9 cellular contexts compared by ENCODE assay signal in the genomic region with DNA sequence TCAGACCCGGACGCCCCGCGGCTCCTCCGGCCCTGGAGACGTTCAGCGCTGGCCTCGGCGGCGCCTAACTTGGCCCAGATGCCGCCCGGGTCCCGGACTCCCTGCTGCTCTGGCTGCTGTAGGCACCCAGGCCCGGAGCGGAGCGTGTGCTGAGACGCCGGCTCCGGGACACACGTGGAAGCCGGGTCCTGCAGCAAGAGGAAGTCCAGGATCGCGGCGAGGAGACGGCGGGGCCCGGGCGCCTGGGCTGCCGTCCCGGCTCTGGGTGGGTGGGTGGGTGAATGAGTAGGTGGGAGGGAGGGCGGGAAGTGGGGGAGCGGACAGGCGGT. TPM values are rescaled to one million over a fixed set of nuclear protein-coding genes. Genes with fewer than 3 reads are reported as not detected.
DNase-seq lines count a peak whose midpoint lies in the region; ATAC-seq and TF ChIP-seq lines count a peak whose summit lies in the region.
"Had no signal": no experiment of that assay in that cellular context is flagged by ENCODE, and none has a peak within 500 bp of the region (broad histone marks: within the 10 kb centered on the region; RNA-seq: fewer than 3 reads in every experiment).

No MANE protein-coding gene starts in this region.

- POLR2A ChIA-PET in naive thymus-derived CD4-positive, alpha-beta T cell (lab: Charles Lee), result no interaction called here

- DNase-seq in COLO668 (lab: John Stamatoyannopoulos, UW; ENCODE audit: unreplicated experiment) (peak; percentile 32), M059J (ENCODE audit: low read depth) (peak; percentile 55), endothelial cell (ENCODE audit: low spot score) (peak; percentile 19), middle frontal gyrus (ENCODE audit: extremely low spot score, low spot score) (no peak)
- DNase-seq in naive thymus-derived CD4-positive, alpha-beta T cell, result no peak

- peaks cover 49% of the 10 kb centered on the region for H3K27me3 Mint-ChIP-seq in endothelial cell (ENCODE audit: unreplicated experiment)
- H3K27me3 Mint-ChIP-seq in naive thymus-derived CD4-positive, alpha-beta T cell, result peaks cover 63 to 90% (median 79%) of the 10 kb centered on the region in 5 donors

- no peaks in the 10 kb centered on the region for H3K36me3 Mint-ChIP-seq in endothelial cell (ENCODE audit: low read depth, unreplicated experiment)
- H3K36me3 Mint-ChIP-seq in naive thymus-derived CD4-positive, alpha-beta T cell, result peaks cover 0 to 4% (median 0%) of the 10 kb centered on the region in 5 donors

- no peak overlapping the region for H3K27ac ChIP-seq in naive thymus-derived CD4-positive, alpha-beta T cell (ENCODE audit: low read depth, low read length)

- no peaks in the 10 kb centered on the region for H3K36me3 ChIP-seq in naive thymus-derived CD4-positive, alpha-beta T cell (ENCODE audit: control insufficient read depth in 2 of 3, insufficient read depth in 3 of 3, low read length in 3 of 3)

- peaks cover 30% of the 10 kb centered on the region for H3K4me1 Mint-ChIP-seq in endothelial cell (ENCODE audit: unreplicated experiment)
- H3K4me1 Mint-ChIP-seq in naive thymus-derived CD4-positive, alpha-beta T cell, result peaks cover 20 to 48% (median 44%) of the 10 kb centered on the region in 7 donors

- no peak for TF ChIP-seq CTCF in endothelial cell (IDR thresholded peaks at IDR 0.05; ENCODE audit: unreplicated experiment)

- no peak overlapping the region for H3K4me3 Mint-ChIP-seq in endothelial cell (ENCODE audit: unreplicated experiment)
- no peak overlapping the region for H3K4me3 Mint-ChIP-seq in naive thymus-derived CD4-positive, alpha-beta T cell

- H3K4me3 ChIP-seq in naive thymus-derived CD4-positive, alpha-beta T cell (ENCODE audit: low read length), result no peak overlapping the region

- H3K27ac Mint-ChIP-seq in endothelial cell (ENCODE audit: unreplicated experiment), result no peak overlapping the region
- no peak overlapping the region for H3K27ac Mint-ChIP-seq in naive thymus-derived CD4-positive, alpha-beta T cell

- no peaks in the 10 kb centered on the region for H3K9me3 ChIP-seq in naive thymus-derived CD4-positive, alpha-beta T cell (ENCODE audit: control insufficient read depth in 2 of 3, low read length in 3 of 3)

- CTCF ChIA-PET in naive thymus-derived CD4-positive, alpha-beta T cell (lab: Charles Lee), result no interaction called here

- H3K9me3 Mint-ChIP-seq in endothelial cell (ENCODE audit: unreplicated experiment), result no peaks in the 10 kb centered on the region
- peaks cover 0 to 3% (median 0%) of the 10 kb centered on the region in 11 donors for H3K9me3 Mint-ChIP-seq in naive thymus-derived CD4-positive, alpha-beta T cell

- intact Hi-C loops in naive thymus-derived CD4-positive, alpha-beta T cell (cut with micrococcal nuclease), result loop anchor here in 1 of 2 donors (5.0 to 10.0 kb wide), 2 partner anchors 110 to 608 kb away; no protein-coding TSS in a partner anchor

- H3K27me3 ChIP-seq in naive thymus-derived CD4-positive, alpha-beta T cell (ENCODE audit: control insufficient read depth in 2 of 2, insufficient read depth in 2 of 2, low read length in 2 of 2), result peaks cover under 1 to 11% of the 10 kb centered on the region in 2 donors

- H3K4me1 ChIP-seq in naive thymus-derived CD4-positive, alpha-beta T cell (ENCODE audit: control insufficient read depth in 2 of 2, insufficient read depth in 2 of 2, low read length in 2 of 2), result no peaks in the 10 kb centered on the region

- peak; percentile 43 for ATAC-seq in naive thymus-derived CD4-positive, alpha-beta T cell
- no peak for ATAC-seq in activated CD4-positive, CD25-positive, alpha-beta regulatory T cell treated with anti-CD3 and anti-CD28 coated beads, Interleukin-2, amount 50 U/mL, for 24 hours
- no peak for ATAC-seq in HG02870 (IDR thresholded peaks at IDR 0.05; ENCODE audit: unreplicated experiment)
- no peak for ATAC-seq in GM18907 (IDR thresholded peaks at IDR 0.05; ENCODE audit: unreplicated experiment)

RNA-seq across cellular contexts. Expression of a gene that starts 0.2 kb away (rescaled TPM):
- 4.6 and 5.9 TPM in 2 replicates for total RNA-seq in M059J (2014; rRNA removed; shearing (Covaris generic))
- not detected for total RNA-seq in endothelial cell (ENCODE audit: unreplicated experiment)
- not detected for total RNA-seq in naive thymus-derived CD4-positive, alpha-beta T cell
- not detected for polyA plus RNA-seq in naive thymus-derived CD4-positive, alpha-beta T cell
- polyA plus RNA-seq: esophagus had no signal

Comparison
In these comparisons a context has a peak if more than half of its experiments do, and no peak if none do; other contexts are left out.
1. DNase-seq: peak in COLO668 (single experiment), M059J (single experiment) and endothelial cell (single experiment); none in naive thymus-derived CD4-positive, alpha-beta T cell (0 of 9) and middle frontal gyrus (single experiment).